9 cellular contexts compared by ENCODE assay signal in genomic region chr15:99507732-99508571, GRCh38. TPM values are rescaled to one million over a fixed set of nuclear protein-coding genes. Genes with fewer than 3 reads are reported as not detected.
DNase-seq lines count a peak whose midpoint lies in the region; ATAC-seq, FAIRE-seq and TF ChIP-seq lines count a peak whose summit lies in the region.
"Had no signal": no experiment of that assay in that cellular context is flagged by ENCODE, and none has a peak within 500 bp of the region (broad histone marks: within the 10 kb centered on the region; RNA-seq: fewer than 3 reads in every experiment).

No MANE protein-coding gene starts in this region.

- peaks cover 4% of the 10 kb centered on the region for H3K4me1 Mint-ChIP-seq in astrocyte (ENCODE audit: low read depth, unreplicated experiment)
- H3K4me1 Mint-ChIP-seq in nephron progenitor cell, result peaks cover 11% of the 10 kb centered on the region
- peaks cover 13% of the 10 kb centered on the region for H3K4me1 Mint-ChIP-seq in endothelial cell (ENCODE audit: unreplicated experiment)
- peaks cover 47% of the 10 kb centered on the region for H3K4me1 Mint-ChIP-seq in activated T-cell treated with anti-CD3 and anti-CD28 coated beads, Interleukin-2, amount 50 U/mL, for 24 hours (ENCODE audit: low read depth)

- no peaks in the 10 kb centered on the region for H3K9me3 ChIP-seq in astrocyte (ENCODE audit: insufficient read depth, low read depth, low read length)

- no peak overlapping the region for H3K27ac Mint-ChIP-seq in astrocyte (ENCODE audit: unreplicated experiment)
- no peak overlapping the region for H3K27ac Mint-ChIP-seq in nephron progenitor cell
- H3K27ac Mint-ChIP-seq in endothelial cell (ENCODE audit: unreplicated experiment), result no peak overlapping the region
- no peak overlapping the region for H3K27ac Mint-ChIP-seq in activated T-cell treated with anti-CD3 and anti-CD28 coated beads, Interleukin-2, amount 50 U/mL, for 24 hours

- H4K20me1 ChIP-seq in astrocyte (ENCODE audit: insufficient read depth, low read length), result no peaks in the 10 kb centered on the region

- peaks cover 26% of the 10 kb centered on the region for H3K4me1 ChIP-seq in astrocyte (ENCODE audit: insufficient read depth, low read length)

- H3K79me2 ChIP-seq in astrocyte (ENCODE audit: insufficient read depth, low read length), result no peaks in the 10 kb centered on the region

- FAIRE-seq in astrocyte (lab: Jason Lieb, UNC) (no peak), HTR-8/SVneo (lab: Jason Lieb, UNC) (no peak)
- FAIRE-seq: colon had no signal

- DNase-seq in astrocyte (ENCODE audit: low read depth) (peak; percentile 83), midbrain (lab: John Stamatoyannopoulos, UW) (peak; percentile 21), nephron progenitor cell (no peak), endothelial cell (ENCODE audit: low spot score) (no peak), HTR-8/SVneo (ENCODE audit: insufficient read length, low spot score) (no peak)
- no peak for DNase-seq in activated T-cell treated with anti-CD3 and anti-CD28 coated beads, Interleukin-2, amount 50 U/mL, for 24 hours

- peak overlapping the region; percentile 24 for H3K4me3 ChIP-seq in GM12875 (ENCODE audit: low read depth, low read length)
- no peak overlapping the region for H3K4me3 ChIP-seq in astrocyte (ENCODE audit: insufficient read depth, low read depth, low read length)

- H3K36me3 ChIP-seq in astrocyte (ENCODE audit: insufficient read depth, low read length), result no peaks in the 10 kb centered on the region

- peak; percentile 33 for ATAC-seq in HG02981 (IDR thresholded peaks at IDR 0.05; ENCODE audit: unreplicated experiment)

- TF ChIP-seq CTCF in GM12875 (IDR thresholded peaks at IDR 0.05; ENCODE audit: borderline replicate concordance, insufficient read depth, low read depth, low read length) (no peak), astrocyte (IDR thresholded peaks at IDR 0.05; ENCODE audit: insufficient read depth, low read depth, low read length) (no peak), nephron progenitor cell (IDR thresholded peaks at IDR 0.05) (no peak), endothelial cell (IDR thresholded peaks at IDR 0.05; ENCODE audit: unreplicated experiment) (no peak)

- no peak overlapping the region for H3K9ac ChIP-seq in astrocyte (ENCODE audit: low read length)

- no peak overlapping the region for H3K27ac ChIP-seq in astrocyte (ENCODE audit: low read depth, low read length)

- H3K36me3 Mint-ChIP-seq in astrocyte (ENCODE audit: low read depth, unreplicated experiment) (no peaks in the 10 kb centered on the region), nephron progenitor cell (ENCODE audit: low read depth) (no peaks in the 10 kb centered on the region), endothelial cell (ENCODE audit: low read depth, unreplicated experiment) (no peaks in the 10 kb centered on the region)
- no peaks in the 10 kb centered on the region for H3K36me3 Mint-ChIP-seq in activated T-cell treated with anti-CD3 and anti-CD28 coated beads, Interleukin-2, amount 50 U/mL, for 24 hours (ENCODE audit: low read depth)

- H3K4me3 Mint-ChIP-seq in astrocyte (ENCODE audit: unreplicated experiment) (no peak overlapping the region), nephron progenitor cell (no peak overlapping the region), endothelial cell (ENCODE audit: unreplicated experiment) (no peak overlapping the region)
- H3K4me3 Mint-ChIP-seq in activated T-cell treated with anti-CD3 and anti-CD28 coated beads, Interleukin-2, amount 50 U/mL, for 24 hours, result no peak overlapping the region

- no peaks in the 10 kb centered on the region for H3K27me3 ChIP-seq in astrocyte (ENCODE audit: insufficient read depth, low read length)

- peak overlapping the region; percentile 28 for H2AFZ ChIP-seq in astrocyte (ENCODE audit: low read depth, low read length)

- peak overlapping the region; percentile 52 for H3K4me2 ChIP-seq in astrocyte (ENCODE audit: low read length)

- H3K9me3 Mint-ChIP-seq in astrocyte (ENCODE audit: unreplicated experiment) (no peaks in the 10 kb centered on the region), nephron progenitor cell (peaks cover 5% of the 10 kb centered on the region), endothelial cell (ENCODE audit: unreplicated experiment) (no peaks in the 10 kb centered on the region)
- no peaks in the 10 kb centered on the region for H3K9me3 Mint-ChIP-seq in activated T-cell treated with anti-CD3 and anti-CD28 coated beads, Interleukin-2, amount 50 U/mL, for 24 hours

- H3K27me3 Mint-ChIP-seq in astrocyte (ENCODE audit: low read depth, unreplicated experiment), result peaks cover 9% of the 10 kb centered on the region
- peaks cover 10% of the 10 kb centered on the region for H3K27me3 Mint-ChIP-seq in nephron progenitor cell (ENCODE audit: low read depth, poor library complexity)
- H3K27me3 Mint-ChIP-seq in endothelial cell (ENCODE audit: unreplicated experiment), result no peaks in the 10 kb centered on the region
- H3K27me3 Mint-ChIP-seq in activated T-cell treated with anti-CD3 and anti-CD28 coated beads, Interleukin-2, amount 50 U/mL, for 24 hours, result no peaks in the 10 kb centered on the region

RNA-seq across cellular contexts. Expression of gene MEF2A, which starts 57.8 kb away (rescaled TPM):
- total RNA-seq in astrocyte (46.3 and 48.8 TPM in 2 replicates), endothelial cell (ENCODE audit: unreplicated experiment) (43.5 TPM)

Comparison
In these comparisons a context has a peak if more than half of its experiments do, and no peak if none do; other contexts are left out.
1. DNase-seq: peak in astrocyte (single experiment) and midbrain (single experiment); none in nephron progenitor cell (single experiment), endothelial cell (single experiment), HTR-8/SVneo (single experiment) and activated T-cell treated with anti-CD3 and anti-CD28 coated beads, Interleukin-2, amount 50 U/mL, for 24 hours (single experiment).